ENCODE assay signal across 1 cellular context in the genomic region with DNA sequence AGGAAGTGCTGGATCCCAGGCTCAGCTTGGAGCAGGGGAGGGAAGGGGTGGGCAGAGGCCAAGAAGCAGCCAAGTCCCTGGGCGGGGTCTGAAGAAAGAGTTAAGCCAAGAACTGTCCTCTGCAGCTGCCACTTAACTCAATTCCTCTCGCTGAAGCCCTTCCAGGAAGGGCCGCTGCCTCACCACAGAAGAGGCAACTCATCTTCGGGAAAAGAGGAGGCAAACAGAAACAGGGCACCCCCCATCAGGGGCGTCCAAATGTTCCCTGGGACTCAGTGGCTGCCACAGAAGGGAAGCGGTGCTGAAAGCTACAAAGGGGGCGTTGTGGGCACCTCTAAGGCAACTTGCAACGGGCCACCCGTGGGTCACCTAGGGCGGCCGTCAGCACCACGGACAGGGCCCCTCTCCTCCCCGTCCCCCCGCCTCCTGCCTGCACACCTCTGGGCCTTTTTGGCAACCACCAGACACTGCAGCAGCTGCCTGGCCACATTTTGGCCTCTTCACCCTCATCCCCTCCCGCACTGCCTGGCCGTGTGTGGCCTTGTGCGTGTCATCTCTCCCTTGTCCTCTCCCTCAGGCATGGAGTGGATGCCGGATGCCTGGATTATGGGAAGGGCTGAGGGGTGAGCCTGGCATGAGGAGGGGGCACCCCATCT.
A peak's percentile ranks its signal among the peaks of the same experiment; 100 is the strongest.
TF ChIP-seq lines count a peak whose summit lies in the region.

No MANE protein-coding gene starts in this region.

TF ChIP-seq in PFSK-1, 5 proteins besides CTCF, POLR2A, EP300 and RAD21:
- TF ChIP-seq, protein P1, sequence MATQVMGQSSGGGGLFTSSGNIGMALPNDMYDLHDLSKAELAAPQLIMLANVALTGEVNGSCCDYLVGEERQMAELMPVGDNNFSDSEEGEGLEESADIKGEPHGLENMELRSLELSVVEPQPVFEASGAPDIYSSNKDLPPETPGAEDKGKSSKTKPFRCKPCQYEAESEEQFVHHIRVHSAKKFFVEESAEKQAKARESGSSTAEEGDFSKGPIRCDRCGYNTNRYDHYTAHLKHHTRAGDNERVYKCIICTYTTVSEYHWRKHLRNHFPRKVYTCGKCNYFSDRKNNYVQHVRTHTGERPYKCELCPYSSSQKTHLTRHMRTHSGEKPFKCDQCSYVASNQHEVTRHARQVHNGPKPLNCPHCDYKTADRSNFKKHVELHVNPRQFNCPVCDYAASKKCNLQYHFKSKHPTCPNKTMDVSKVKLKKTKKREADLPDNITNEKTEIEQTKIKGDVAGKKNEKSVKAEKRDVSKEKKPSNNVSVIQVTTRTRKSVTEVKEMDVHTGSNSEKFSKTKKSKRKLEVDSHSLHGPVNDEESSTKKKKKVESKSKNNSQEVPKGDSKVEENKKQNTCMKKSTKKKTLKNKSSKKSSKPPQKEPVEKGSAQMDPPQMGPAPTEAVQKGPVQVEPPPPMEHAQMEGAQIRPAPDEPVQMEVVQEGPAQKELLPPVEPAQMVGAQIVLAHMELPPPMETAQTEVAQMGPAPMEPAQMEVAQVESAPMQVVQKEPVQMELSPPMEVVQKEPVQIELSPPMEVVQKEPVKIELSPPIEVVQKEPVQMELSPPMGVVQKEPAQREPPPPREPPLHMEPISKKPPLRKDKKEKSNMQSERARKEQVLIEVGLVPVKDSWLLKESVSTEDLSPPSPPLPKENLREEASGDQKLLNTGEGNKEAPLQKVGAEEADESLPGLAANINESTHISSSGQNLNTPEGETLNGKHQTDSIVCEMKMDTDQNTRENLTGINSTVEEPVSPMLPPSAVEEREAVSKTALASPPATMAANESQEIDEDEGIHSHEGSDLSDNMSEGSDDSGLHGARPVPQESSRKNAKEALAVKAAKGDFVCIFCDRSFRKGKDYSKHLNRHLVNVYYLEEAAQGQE (IDR thresholded peaks at IDR 0.05; ENCODE audit: insufficient read depth in 1 of 2, low read depth in 2 of 2, low read length in 2 of 2) = peak; percentile 94 to 98
- TF ChIP-seq FOXP2 (optimal IDR thresholded peaks at IDR 0.05; ENCODE audit: borderline replicate concordance, extremely low read depth, extremely low read length, insufficient read depth) = no peak
